11 cellular contexts compared by ENCODE assay signal in genomic region chr15:67746450-67746849, GRCh38.
DNase-seq lines count a peak whose midpoint lies in the region; ATAC-seq and TF ChIP-seq lines count a peak whose summit lies in the region.
"Had no signal": no experiment of that assay in that cellular context is flagged by ENCODE, and none has a peak within 500 bp of the region (broad histone marks: within the 10 kb centered on the region; RNA-seq: fewer than 3 reads in every experiment).

No MANE protein-coding gene starts in this region.

- peaks cover 9% of the 10 kb centered on the region for H3K4me1 ChIP-seq in mucosa of descending colon (ENCODE audit: low read depth)

- no peaks in the 10 kb centered on the region for H3K9me3 ChIP-seq in mucosa of descending colon

- H3K36me3 Mint-ChIP-seq in activated naive CD8-positive, alpha-beta T cell treated with anti-CD3 and anti-CD28 coated beads, Interleukin-2, amount 50 U/mL, for 24 hours (ENCODE audit: low read depth) = peaks cover 3% of the 10 kb centered on the region

- H3K36me3 ChIP-seq in mucosa of descending colon (ENCODE audit: low read depth) = no peaks in the 10 kb centered on the region

- H3K4me3 Mint-ChIP-seq in activated naive CD8-positive, alpha-beta T cell treated with anti-CD3 and anti-CD28 coated beads, Interleukin-2, amount 50 U/mL, for 24 hours = no peak overlapping the region
- H3K4me3 Mint-ChIP-seq: nephron had no signal

- no peak for TF ChIP-seq CTCF in mucosa of descending colon (IDR thresholded peaks at IDR 0.05)

- ATAC-seq in activated naive CD8-positive, alpha-beta T cell treated with anti-CD3 and anti-CD28 coated beads, Interleukin-2, amount 50 U/mL, for 24 hours = no peak
- ATAC-seq in mucosa of descending colon (peak; percentile 85), HG03159 (IDR thresholded peaks at IDR 0.05; ENCODE audit: unreplicated experiment) (no peak)

- H3K4me3 ChIP-seq in mucosa of descending colon = no peak overlapping the region

- peaks cover 56% of the 10 kb centered on the region for H3K4me1 Mint-ChIP-seq in activated naive CD8-positive, alpha-beta T cell treated with anti-CD3 and anti-CD28 coated beads, Interleukin-2, amount 50 U/mL, for 24 hours

- intact Hi-C loops in mucosa of descending colon (cut with DNase I, micrococcal nuclease) = no loop called here

- H3K9me3 Mint-ChIP-seq in activated naive CD8-positive, alpha-beta T cell treated with anti-CD3 and anti-CD28 coated beads, Interleukin-2, amount 50 U/mL, for 24 hours = no peaks in the 10 kb centered on the region
- H3K9me3 Mint-ChIP-seq: nephron had no signal

- peak; percentile 35 for DNase-seq in SIG-M5 treated with dmso at 0.1 percent for 504 hours (lab: John Stamatoyannopoulos, UW; ENCODE audit: unreplicated experiment)
- DNase-seq in SIG-M5 (lab: John Stamatoyannopoulos, UW) = no peak
- peak; percentile 86 for DNase-seq in HT-29 (ENCODE audit: low spot score)
- no peak for DNase-seq in activated naive CD8-positive, alpha-beta T cell treated with anti-CD3 and anti-CD28 coated beads, Interleukin-2, amount 50 U/mL, for 24 hours
- peak in 1 of 3 donors; percentile 21 for DNase-seq in mucosa of descending colon
- no peak for DNase-seq in GM19238 (ENCODE audit: insufficient read length, low spot score)
- DNase-seq in NCI-H128 (lab: John Stamatoyannopoulos, UW; ENCODE audit: unreplicated experiment) = no peak
- DNase-seq: activated CD4-positive, CD25-positive, alpha-beta regulatory T cell treated with anti-CD3 and anti-CD28 coated beads, Interleukin-2, amount 50 U/mL, for 72 hours; dermis blood vessel endothelial cell had no signal

- peak overlapping the region; percentile 63 for H3K27ac Mint-ChIP-seq in activated naive CD8-positive, alpha-beta T cell treated with anti-CD3 and anti-CD28 coated beads, Interleukin-2, amount 50 U/mL, for 24 hours
- H3K27ac Mint-ChIP-seq: nephron had no signal

- no peaks in the 10 kb centered on the region for H3K27me3 Mint-ChIP-seq in activated naive CD8-positive, alpha-beta T cell treated with anti-CD3 and anti-CD28 coated beads, Interleukin-2, amount 50 U/mL, for 24 hours

Comparison
In these comparisons a context has a peak if more than half of its experiments do, and no peak if none do; other contexts are left out.
1. DNase-seq: peak in SIG-M5 treated with dmso at 0.1 percent for 504 hours (single experiment) and HT-29 (single experiment); none in SIG-M5 (single experiment), activated naive CD8-positive, alpha-beta T cell treated with anti-CD3 and anti-CD28 coated beads, Interleukin-2, amount 50 U/mL, for 24 hours (single experiment), GM19238 (single experiment) and NCI-H128 (single experiment).